ENCODE assay signal across 2 cellular contexts in the genomic region with DNA sequence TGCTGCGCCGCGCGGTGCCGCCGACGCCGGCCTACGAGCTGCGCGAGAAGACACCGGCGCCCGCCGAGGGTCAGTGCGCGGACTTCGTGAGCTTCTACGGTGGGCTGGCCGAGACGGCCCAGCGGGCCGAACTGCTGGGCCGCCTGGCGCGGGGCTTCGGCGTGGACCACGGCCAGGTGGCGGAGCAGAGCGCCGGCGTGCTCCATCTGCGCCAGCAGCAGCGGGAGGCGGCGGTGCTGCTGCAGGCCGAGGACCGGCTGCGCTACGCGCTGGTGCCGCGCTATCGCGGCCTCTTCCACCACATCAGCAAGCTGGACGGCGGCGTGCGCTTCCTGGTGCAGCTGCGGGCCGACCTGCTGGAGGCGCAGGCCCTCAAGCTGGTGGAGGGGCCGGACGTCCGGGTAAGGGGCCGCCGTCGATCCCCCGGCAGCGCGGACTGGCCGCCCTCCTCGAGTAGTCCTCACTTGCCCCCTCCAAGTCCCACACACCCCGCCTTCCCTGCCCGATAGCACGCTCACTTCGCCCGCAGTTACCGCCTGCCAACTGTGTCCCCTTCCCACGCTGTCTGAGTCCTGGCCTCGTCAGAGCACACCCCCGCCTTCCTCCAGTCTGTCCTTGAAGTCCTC.
TF ChIP-seq lines count a peak whose summit lies in the region.

No MANE protein-coding gene starts in this region.

TF ChIP-seq in WTC11, 78 proteins besides CTCF, POLR2A, EP300 and RAD21:
- TF ChIP-seq, protein P1, sequence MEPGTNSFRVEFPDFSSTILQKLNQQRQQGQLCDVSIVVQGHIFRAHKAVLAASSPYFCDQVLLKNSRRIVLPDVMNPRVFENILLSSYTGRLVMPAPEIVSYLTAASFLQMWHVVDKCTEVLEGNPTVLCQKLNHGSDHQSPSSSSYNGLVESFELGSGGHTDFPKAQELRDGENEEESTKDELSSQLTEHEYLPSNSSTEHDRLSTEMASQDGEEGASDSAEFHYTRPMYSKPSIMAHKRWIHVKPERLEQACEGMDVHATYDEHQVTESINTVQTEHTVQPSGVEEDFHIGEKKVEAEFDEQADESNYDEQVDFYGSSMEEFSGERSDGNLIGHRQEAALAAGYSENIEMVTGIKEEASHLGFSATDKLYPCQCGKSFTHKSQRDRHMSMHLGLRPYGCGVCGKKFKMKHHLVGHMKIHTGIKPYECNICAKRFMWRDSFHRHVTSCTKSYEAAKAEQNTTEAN (CRISPR knock-in tag; IDR thresholded peaks at IDR 0.05) = peak; percentile 26; the same call in 1 of the 2 replicates
- no peak for TF ChIP-seq ZNF671 (CRISPR knock-in tag; IDR thresholded peaks at IDR 0.05)
- TF ChIP-seq GABPB1 (CRISPR knock-in tag; IDR thresholded peaks at IDR 0.05) = 0 out of 2 replicates have a peak, but pooled peaks have one; percentile 45
- peak; percentile 42; the same call in 1 of the 2 replicates for TF ChIP-seq ESRRA (CRISPR knock-in tag; IDR thresholded peaks at IDR 0.05; ENCODE audit: borderline replicate concordance)
- TF ChIP-seq, protein P2, sequence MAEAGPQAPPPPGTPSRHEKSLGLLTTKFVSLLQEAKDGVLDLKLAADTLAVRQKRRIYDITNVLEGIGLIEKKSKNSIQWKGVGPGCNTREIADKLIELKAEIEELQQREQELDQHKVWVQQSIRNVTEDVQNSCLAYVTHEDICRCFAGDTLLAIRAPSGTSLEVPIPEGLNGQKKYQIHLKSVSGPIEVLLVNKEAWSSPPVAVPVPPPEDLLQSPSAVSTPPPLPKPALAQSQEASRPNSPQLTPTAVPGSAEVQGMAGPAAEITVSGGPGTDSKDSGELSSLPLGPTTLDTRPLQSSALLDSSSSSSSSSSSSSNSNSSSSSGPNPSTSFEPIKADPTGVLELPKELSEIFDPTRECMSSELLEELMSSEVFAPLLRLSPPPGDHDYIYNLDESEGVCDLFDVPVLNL (CRISPR knock-in tag; IDR thresholded peaks at IDR 0.05; ENCODE audit: borderline replicate concordance, low read depth) = no peak; the same call in 1 of the 2 replicates
- 0 out of 2 replicates have a peak, but pooled peaks have one; percentile 58 for TF ChIP-seq MYBL2 (CRISPR knock-in tag; IDR thresholded peaks at IDR 0.05)
- no peak; the same call in 1 of the 2 replicates for TF ChIP-seq SMAD4 (CRISPR knock-in tag; IDR thresholded peaks at IDR 0.05)
- TF ChIP-seq RELA (CRISPR knock-in tag; IDR thresholded peaks at IDR 0.05; ENCODE audit: borderline replicate concordance) = peak; percentile 19; the same call in 1 of the 2 replicates
- TF ChIP-seq, protein P3, sequence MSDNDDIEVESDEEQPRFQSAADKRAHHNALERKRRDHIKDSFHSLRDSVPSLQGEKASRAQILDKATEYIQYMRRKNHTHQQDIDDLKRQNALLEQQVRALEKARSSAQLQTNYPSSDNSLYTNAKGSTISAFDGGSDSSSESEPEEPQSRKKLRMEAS (CRISPR knock-in tag; IDR thresholded peaks at IDR 0.05) = no peak; the same call in none of the 2 replicates
- TF ChIP-seq TCF7 (CRISPR knock-in tag; IDR thresholded peaks at IDR 0.05; ENCODE audit: low read depth) = 0 out of 2 replicates have a peak, but pooled peaks have one; percentile 31
- 0 out of 2 replicates have a peak, but pooled peaks have one; percentile 73 for TF ChIP-seq KAT7 (CRISPR knock-in tag; IDR thresholded peaks at IDR 0.05; ENCODE audit: borderline replicate concordance)
- TF ChIP-seq FOXP1 (CRISPR knock-in tag; IDR thresholded peaks at IDR 0.05; ENCODE audit: borderline replicate concordance) = peak; percentile 53; the same call in 1 of the 2 replicates

TF ChIP-seq in HepG2, 621 proteins besides CTCF, POLR2A, EP300 and RAD21 (continued from another document and continues in another):
- TF ChIP-seq ZNF333 (CRISPR knock-in tag; IDR thresholded peaks at IDR 0.05; ENCODE audit: borderline replicate concordance) (peak; percentile 48; the same call in 1 of the 2 replicates), ARNT (IDR thresholded peaks at IDR 0.05) (no peak), ZZZ3 (CRISPR knock-in tag; IDR thresholded peaks at IDR 0.05; ENCODE audit: borderline replicate concordance) (peak; percentile 40; the same call in 1 of the 2 replicates), PHF8 (CRISPR knock-in tag; IDR thresholded peaks at IDR 0.05) (peak; percentile 11), KLF6 (CRISPR knock-in tag; IDR thresholded peaks at IDR 0.05) (no peak), ZKSCAN8 (CRISPR knock-in tag; IDR thresholded peaks at IDR 0.05; ENCODE audit: borderline replicate concordance) (no peak), CBX2 (IDR thresholded peaks at IDR 0.05; ENCODE audit: low read depth, low read length) (no peak), CBX2 (CRISPR knock-in tag; IDR thresholded peaks at IDR 0.05; ENCODE audit: low read depth) (no peak), MTA1 (CRISPR knock-in tag; IDR thresholded peaks at IDR 0.05; ENCODE audit: borderline replicate concordance) (peak; percentile 44; the same call in 1 of the 2 replicates), ZNF550 (CRISPR knock-in tag; IDR thresholded peaks at IDR 0.05; ENCODE audit: borderline replicate concordance) (no peak), ZNF547 (CRISPR knock-in tag; IDR thresholded peaks at IDR 0.05) (peak; percentile 80)
- TF ChIP-seq, protein P4, sequence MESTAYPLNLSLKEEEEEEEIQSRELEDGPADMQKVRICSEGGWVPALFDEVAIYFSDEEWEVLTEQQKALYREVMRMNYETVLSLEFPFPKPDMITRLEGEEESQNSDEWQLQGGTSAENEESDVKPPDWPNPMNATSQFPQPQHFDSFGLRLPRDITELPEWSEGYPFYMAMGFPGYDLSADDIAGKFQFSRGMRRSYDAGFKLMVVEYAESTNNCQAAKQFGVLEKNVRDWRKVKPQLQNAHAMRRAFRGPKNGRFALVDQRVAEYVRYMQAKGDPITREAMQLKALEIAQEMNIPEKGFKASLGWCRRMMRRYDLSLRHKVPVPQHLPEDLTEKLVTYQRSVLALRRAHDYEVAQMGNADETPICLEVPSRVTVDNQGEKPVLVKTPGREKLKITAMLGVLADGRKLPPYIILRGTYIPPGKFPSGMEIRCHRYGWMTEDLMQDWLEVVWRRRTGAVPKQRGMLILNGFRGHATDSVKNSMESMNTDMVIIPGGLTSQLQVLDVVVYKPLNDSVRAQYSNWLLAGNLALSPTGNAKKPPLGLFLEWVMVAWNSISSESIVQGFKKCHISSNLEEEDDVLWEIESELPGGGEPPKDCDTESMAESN (CRISPR knock-in tag; conservative IDR thresholded peaks at IDR 0.05) = peak; percentile 86; the same call in 1 of the 2 replicates
- TF ChIP-seq, protein P5, sequence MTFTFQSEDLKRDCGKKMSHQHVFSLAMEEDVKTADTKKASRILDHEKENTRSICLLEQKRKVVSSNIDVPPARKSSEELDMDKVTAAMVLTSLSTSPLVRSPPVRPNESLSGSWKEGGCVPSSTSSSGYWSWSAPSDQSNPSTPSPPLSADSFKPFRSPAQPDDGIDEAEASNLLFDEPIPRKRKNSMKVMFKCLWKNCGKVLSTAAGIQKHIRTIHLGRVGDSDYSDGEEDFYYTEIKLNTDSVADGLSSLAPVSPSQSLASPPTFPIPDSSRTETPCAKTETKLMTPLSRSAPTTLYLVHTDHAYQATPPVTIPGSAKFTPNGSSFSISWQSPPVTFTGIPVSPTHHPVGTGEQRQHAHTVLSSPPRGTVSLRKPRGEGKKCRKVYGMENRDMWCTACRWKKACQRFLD (CRISPR knock-in tag; IDR thresholded peaks at IDR 0.05; ENCODE audit: borderline replicate concordance) = 0 out of 2 replicates have a peak, but pooled peaks have one; percentile 55
- TF ChIP-seq, protein P6, sequence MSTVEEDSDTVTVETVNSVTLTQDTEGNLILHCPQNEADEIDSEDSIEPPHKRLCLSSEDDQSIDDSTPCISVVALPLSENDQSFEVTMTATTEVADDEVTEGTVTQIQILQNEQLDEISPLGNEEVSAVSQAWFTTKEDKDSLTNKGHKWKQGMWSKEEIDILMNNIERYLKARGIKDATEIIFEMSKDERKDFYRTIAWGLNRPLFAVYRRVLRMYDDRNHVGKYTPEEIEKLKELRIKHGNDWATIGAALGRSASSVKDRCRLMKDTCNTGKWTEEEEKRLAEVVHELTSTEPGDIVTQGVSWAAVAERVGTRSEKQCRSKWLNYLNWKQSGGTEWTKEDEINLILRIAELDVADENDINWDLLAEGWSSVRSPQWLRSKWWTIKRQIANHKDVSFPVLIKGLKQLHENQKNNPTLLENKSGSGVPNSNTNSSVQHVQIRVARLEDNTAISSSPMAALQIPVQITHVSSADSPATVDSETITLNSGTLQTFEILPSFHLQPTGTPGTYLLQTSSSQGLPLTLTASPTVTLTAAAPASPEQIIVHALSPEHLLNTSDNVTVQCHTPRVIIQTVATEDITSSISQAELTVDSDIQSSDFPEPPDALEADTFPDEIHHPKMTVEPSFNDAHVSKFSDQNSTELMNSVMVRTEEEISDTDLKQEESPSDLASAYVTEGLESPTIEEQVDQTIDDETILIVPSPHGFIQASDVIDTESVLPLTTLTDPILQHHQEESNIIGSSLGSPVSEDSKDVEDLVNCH (CRISPR knock-in tag; IDR thresholded peaks at IDR 0.05) = no peak
- TF ChIP-seq, protein P7, sequence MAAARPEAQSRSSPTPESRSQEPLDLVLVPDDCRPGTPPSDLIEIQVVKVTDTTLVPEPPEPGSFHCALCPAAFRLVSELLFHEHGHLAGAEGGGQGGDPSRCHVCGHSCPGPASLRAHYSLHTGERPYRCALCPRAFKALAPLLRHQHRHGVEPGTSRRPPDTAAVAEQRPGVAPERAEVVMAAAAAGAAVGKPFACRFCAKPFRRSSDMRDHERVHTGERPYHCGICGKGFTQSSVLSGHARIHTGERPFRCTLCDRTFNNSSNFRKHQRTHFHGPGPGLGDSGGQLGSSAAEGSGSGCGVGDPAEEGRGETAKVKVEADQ (CRISPR knock-in tag; IDR thresholded peaks at IDR 0.05; ENCODE audit: borderline replicate concordance) = peak; percentile 80; the same call in 1 of the 2 replicates
- TF ChIP-seq, protein P8, sequence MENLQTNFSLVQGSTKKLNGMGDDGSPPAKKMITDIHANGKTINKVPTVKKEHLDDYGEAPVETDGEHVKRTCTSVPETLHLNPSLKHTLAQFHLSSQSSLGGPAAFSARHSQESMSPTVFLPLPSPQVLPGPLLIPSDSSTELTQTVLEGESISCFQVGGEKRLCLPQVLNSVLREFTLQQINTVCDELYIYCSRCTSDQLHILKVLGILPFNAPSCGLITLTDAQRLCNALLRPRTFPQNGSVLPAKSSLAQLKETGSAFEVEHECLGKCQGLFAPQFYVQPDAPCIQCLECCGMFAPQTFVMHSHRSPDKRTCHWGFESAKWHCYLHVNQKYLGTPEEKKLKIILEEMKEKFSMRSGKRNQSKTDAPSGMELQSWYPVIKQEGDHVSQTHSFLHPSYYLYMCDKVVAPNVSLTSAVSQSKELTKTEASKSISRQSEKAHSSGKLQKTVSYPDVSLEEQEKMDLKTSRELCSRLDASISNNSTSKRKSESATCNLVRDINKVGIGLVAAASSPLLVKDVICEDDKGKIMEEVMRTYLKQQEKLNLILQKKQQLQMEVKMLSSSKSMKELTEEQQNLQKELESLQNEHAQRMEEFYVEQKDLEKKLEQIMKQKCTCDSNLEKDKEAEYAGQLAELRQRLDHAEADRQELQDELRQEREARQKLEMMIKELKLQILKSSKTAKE (CRISPR knock-in tag; IDR thresholded peaks at IDR 0.05; ENCODE audit: borderline replicate concordance) = 0 out of 2 replicates have a peak, but pooled peaks have one; percentile 30
- TF ChIP-seq, protein P9, sequence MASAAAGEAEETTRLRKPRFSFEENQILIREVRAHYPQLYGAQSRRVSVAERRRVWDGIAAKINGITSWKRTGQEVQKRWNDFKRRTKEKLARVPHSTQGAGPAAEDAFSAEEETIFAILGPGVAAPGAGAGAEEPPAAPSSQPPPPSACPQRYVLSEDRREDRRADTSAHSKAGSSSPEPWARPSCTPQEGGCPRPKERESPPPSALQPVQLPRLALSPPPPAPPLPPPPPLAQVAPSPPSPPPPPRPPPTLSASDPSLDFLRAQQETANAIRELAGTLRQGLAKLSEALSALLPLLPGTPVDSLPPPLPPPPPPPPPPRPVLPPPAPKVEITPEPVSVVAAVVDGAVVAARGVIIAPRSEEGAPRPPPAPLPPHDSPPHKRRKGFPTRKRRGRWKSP (CRISPR knock-in tag; IDR thresholded peaks at IDR 0.05) = peak; percentile 96
- TF ChIP-seq, protein P10, sequence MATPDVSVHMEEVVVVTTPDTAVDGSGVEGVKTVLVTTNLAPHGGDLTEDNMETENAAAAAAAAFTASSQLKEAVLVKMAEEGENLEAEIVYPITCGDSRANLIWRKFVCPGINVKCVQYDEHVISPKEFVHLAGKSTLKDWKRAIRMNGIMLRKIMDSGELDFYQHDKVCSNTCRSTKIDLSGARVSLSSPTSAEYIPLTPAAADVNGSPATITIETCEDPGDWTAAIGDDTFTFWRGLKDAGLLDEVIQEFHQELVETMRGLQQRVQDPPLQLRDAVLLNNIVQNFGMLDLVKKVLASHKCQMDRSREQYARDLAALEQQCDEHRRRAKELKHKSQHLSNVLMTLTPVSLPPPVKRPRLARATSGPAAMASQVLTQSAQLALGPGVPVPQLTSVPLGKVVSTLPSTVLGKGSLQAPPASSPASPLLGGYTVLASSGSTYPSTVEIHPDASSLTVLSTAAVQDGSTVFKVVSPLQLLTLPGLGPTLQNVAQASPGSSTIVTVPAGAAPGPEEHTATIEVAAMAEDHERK (CRISPR knock-in tag; IDR thresholded peaks at IDR 0.05; ENCODE audit: low read depth) = no peak
- TF ChIP-seq, protein P11, sequence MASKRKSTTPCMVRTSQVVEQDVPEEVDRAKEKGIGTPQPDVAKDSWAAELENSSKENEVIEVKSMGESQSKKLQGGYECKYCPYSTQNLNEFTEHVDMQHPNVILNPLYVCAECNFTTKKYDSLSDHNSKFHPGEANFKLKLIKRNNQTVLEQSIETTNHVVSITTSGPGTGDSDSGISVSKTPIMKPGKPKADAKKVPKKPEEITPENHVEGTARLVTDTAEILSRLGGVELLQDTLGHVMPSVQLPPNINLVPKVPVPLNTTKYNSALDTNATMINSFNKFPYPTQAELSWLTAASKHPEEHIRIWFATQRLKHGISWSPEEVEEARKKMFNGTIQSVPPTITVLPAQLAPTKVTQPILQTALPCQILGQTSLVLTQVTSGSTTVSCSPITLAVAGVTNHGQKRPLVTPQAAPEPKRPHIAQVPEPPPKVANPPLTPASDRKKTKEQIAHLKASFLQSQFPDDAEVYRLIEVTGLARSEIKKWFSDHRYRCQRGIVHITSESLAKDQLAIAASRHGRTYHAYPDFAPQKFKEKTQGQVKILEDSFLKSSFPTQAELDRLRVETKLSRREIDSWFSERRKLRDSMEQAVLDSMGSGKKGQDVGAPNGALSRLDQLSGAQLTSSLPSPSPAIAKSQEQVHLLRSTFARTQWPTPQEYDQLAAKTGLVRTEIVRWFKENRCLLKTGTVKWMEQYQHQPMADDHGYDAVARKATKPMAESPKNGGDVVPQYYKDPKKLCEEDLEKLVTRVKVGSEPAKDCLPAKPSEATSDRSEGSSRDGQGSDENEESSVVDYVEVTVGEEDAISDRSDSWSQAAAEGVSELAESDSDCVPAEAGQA (IDR thresholded peaks at IDR 0.05; ENCODE audit: low read depth) = no peak
- TF ChIP-seq, protein P11 (CRISPR knock-in tag; IDR thresholded peaks at IDR 0.05; ENCODE audit: borderline replicate concordance) = peak; percentile 57; the same call in 1 of the 2 replicates
